ENCODE assay signal across 23 cellular contexts in the genomic region with DNA sequence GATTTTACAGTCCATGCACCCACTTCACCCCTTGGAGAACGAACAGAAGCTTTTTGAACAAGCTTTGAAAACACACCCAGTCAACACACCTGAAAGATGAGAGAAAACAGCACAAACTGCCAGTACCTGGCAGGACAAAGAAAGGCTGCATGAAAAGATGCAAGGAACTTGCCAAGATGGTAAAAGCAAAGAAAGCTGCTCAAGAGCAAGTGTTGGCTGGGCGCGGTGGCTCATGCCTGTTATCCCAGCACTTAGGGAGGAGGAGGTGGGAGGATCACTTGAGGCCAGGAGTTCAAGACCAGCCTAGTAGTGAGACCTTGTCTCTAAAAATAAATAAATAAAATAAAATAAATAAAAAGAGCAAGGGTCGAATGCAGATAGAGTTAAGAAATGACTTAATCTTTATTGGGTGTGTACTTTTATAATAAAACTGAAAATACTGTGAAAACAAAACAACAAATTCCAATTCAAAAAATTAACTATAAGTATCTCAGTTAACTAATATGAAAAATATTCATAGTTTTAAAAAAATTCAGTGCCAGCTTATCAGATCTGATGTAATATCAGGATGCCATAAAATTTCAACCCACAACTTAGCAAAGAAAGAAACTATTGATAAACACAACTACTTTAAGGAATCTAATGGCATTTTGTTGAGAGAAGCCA. TPM values are rescaled to one million over a fixed set of nuclear protein-coding genes. Genes with fewer than 3 reads are reported as not detected.
A peak's percentile ranks its signal among the peaks of the same experiment; 100 is the strongest.
DNase-seq lines count a peak whose midpoint lies in the region; ATAC-seq, FAIRE-seq and TF ChIP-seq lines count a peak whose summit lies in the region.
"Had no signal": no experiment of that assay in that cellular context is flagged by ENCODE, and none has a peak within 500 bp of the region (broad histone marks: within the 10 kb centered on the region; RNA-seq: fewer than 3 reads in every experiment).

No MANE protein-coding gene starts in this region.

- peak overlapping the region; percentile 42 for H3K27ac Mint-ChIP-seq in activated CD8-positive, alpha-beta T cell treated with anti-CD3 and anti-CD28 coated beads for 36 hours
- no peak overlapping the region for H3K27ac Mint-ChIP-seq in activated CD8-positive, alpha-beta T cell treated with anti-CD3 and anti-CD28 coated beads, Interleukin-2, amount 10 ng/mL, durations not matched to agents 7 days and 5 days
- no peak overlapping the region for H3K27ac Mint-ChIP-seq in activated CD4-positive, alpha-beta T cell treated with anti-CD3 and anti-CD28 coated beads, Interleukin-2, amount 10 ng/mL, durations not matched to agents 24 days and 14 days

- no peaks in the 10 kb centered on the region for H3K27me3 Mint-ChIP-seq in activated CD8-positive, alpha-beta T cell treated with anti-CD3 and anti-CD28 coated beads for 36 hours
- H3K27me3 Mint-ChIP-seq in activated CD8-positive, alpha-beta T cell treated with anti-CD3 and anti-CD28 coated beads, Interleukin-2, amount 10 ng/mL, durations not matched to agents 7 days and 5 days (ENCODE audit: low read depth) = no peaks in the 10 kb centered on the region
- H3K27me3 Mint-ChIP-seq in activated CD4-positive, alpha-beta T cell treated with anti-CD3 and anti-CD28 coated beads, Interleukin-2, amount 10 ng/mL, durations not matched to agents 24 days and 14 days = no peaks in the 10 kb centered on the region

- no peaks in the 10 kb centered on the region for H3K27me3 ChIP-seq in prostate gland (replicated peaks; ENCODE audit: insufficient read depth)
- H3K27me3 ChIP-seq: BLaER1 had no signal

- 38% methylated on average over 4 of the region's 4 CpGs for WGBS in prostate gland

- POLR2A ChIA-PET in activated CD8-positive, alpha-beta T cell treated with anti-CD3 and anti-CD28 coated beads for 36 hours (lab: Charles Lee) = no interaction called here
- POLR2A ChIA-PET in activated CD8-positive, alpha-beta T cell treated with anti-CD3 and anti-CD28 coated beads, Interleukin-2, amount 10 ng/mL, durations not matched to agents 7 days and 5 days (lab: Charles Lee) = no interaction called here
- POLR2A ChIA-PET in HEK293 (lab: Yijun Ruan, JAX) = no interaction called here

- H3K9me3 ChIP-seq in HEK293 (ENCODE audit: control insufficient read depth, insufficient read depth, low read depth, low read length) (no peaks in the 10 kb centered on the region), prostate gland (no peaks in the 10 kb centered on the region)
- H3K9me3 ChIP-seq: BLaER1 had no signal

- H3K4me3 Mint-ChIP-seq in activated CD8-positive, alpha-beta T cell treated with anti-CD3 and anti-CD28 coated beads for 36 hours = no peak overlapping the region
- H3K4me3 Mint-ChIP-seq in activated CD8-positive, alpha-beta T cell treated with anti-CD3 and anti-CD28 coated beads, Interleukin-2, amount 10 ng/mL, durations not matched to agents 7 days and 5 days = no peak overlapping the region
- H3K4me3 Mint-ChIP-seq in activated CD4-positive, alpha-beta T cell treated with anti-CD3 and anti-CD28 coated beads, Interleukin-2, amount 10 ng/mL, durations not matched to agents 24 days and 14 days = no peak overlapping the region
- H3K4me3 Mint-ChIP-seq: CD8-positive, alpha-beta T cell had no signal

- H3K4me1 ChIP-seq in HEK293 (ENCODE audit: control insufficient read depth, insufficient read depth, low read length) (peaks cover 5% of the 10 kb centered on the region; the same call in 1 of the 2 replicates), prostate gland (replicated peaks) (no peaks in the 10 kb centered on the region)
- H3K4me1 ChIP-seq: BLaER1 had no signal

- CTCF ChIA-PET in activated CD8-positive, alpha-beta T cell treated with anti-CD3 and anti-CD28 coated beads for 36 hours (lab: Charles Lee) = interaction anchor here (1.2 kb wide), 1 partner anchor 17 kb away, joined by 3 read pairs; no protein-coding TSS in a partner anchor
- CTCF ChIA-PET in activated CD8-positive, alpha-beta T cell treated with anti-CD3 and anti-CD28 coated beads, Interleukin-2, amount 10 ng/mL, durations not matched to agents 7 days and 5 days (lab: Charles Lee) = interaction anchor here (0.6 to 1.6 kb wide), 3 partner anchors 30 to 64 kb away, joined by 3 to 4 read pairs (median 3); no protein-coding TSS in a partner anchor
- CTCF ChIA-PET in HEK293 (lab: Yijun Ruan, JAX) = no interaction called here

- no peak for ATAC-seq in activated CD8-positive, alpha-beta T cell treated with anti-CD3 and anti-CD28 coated beads for 36 hours
- no peak for ATAC-seq in activated CD8-positive, alpha-beta T cell treated with anti-CD3 and anti-CD28 coated beads, Interleukin-2, amount 10 ng/mL, durations not matched to agents 7 days and 5 days
- no peak for ATAC-seq in HG03439 (IDR thresholded peaks at IDR 0.05; ENCODE audit: unreplicated experiment)
- ATAC-seq: CD8-positive, alpha-beta T cell; GM12878 had no signal

- H3K36me3 ChIP-seq in HEK293 (ENCODE audit: control insufficient read depth in 2 of 2, insufficient read depth in 1 of 2, low read length in 2 of 2) (peaks cover 0 to 10% of the 10 kb centered on the region in 2 experiments), prostate gland (no peaks in the 10 kb centered on the region)

- H3K27ac ChIP-seq in HEK293 (ENCODE audit: extremely low read depth, low read depth, low read length) (no peak overlapping the region), prostate gland (no peak overlapping the region)
- H3K27ac ChIP-seq: BLaER1 had no signal

- intact Hi-C loops in activated CD8-positive, alpha-beta T cell treated with anti-CD3 and anti-CD28 coated beads for 36 hours (cut with micrococcal nuclease) = no loop called here
- intact Hi-C loops in prostate gland (cut with DNase I) = no loop called here
- intact Hi-C loops in activated CD4-positive, alpha-beta T cell treated with anti-CD3 and anti-CD28 coated beads, Interleukin-2, amount 10 ng/mL, durations not matched to agents 24 days and 14 days (cut with micrococcal nuclease) = no loop called here

- peaks cover 5% of the 10 kb centered on the region for H3K36me3 Mint-ChIP-seq in activated CD8-positive, alpha-beta T cell treated with anti-CD3 and anti-CD28 coated beads for 36 hours (ENCODE audit: low read depth)
- peaks cover 6% of the 10 kb centered on the region for H3K36me3 Mint-ChIP-seq in activated CD8-positive, alpha-beta T cell treated with anti-CD3 and anti-CD28 coated beads, Interleukin-2, amount 10 ng/mL, durations not matched to agents 7 days and 5 days (ENCODE audit: low read depth)
- peaks cover 9% of the 10 kb centered on the region for H3K36me3 Mint-ChIP-seq in activated CD4-positive, alpha-beta T cell treated with anti-CD3 and anti-CD28 coated beads, Interleukin-2, amount 10 ng/mL, durations not matched to agents 24 days and 14 days (ENCODE audit: low read depth)

- TF ChIP-seq CTCF in activated CD8-positive, alpha-beta T cell treated with anti-CD3 and anti-CD28 coated beads for 36 hours (IDR thresholded peaks at IDR 0.05) = no peak
- TF ChIP-seq CTCF in HEK293 (tag by site-specific recombination; IDR thresholded peaks at IDR 0.05) = no peak
- no peak for TF ChIP-seq CTCF in prostate gland (IDR thresholded peaks at IDR 0.05)

- DNase-seq in activated CD8-positive, alpha-beta T cell treated with anti-CD3 and anti-CD28 coated beads for 36 hours = no peak
- no peak for DNase-seq in activated CD8-positive, alpha-beta T cell treated with anti-CD3 and anti-CD28 coated beads, Interleukin-2, amount 10 ng/mL, durations not matched to agents 7 days and 5 days
- DNase-seq in prostate gland (ENCODE audit: low spot score) = peak; percentile 17
- DNase-seq in HT-29 (ENCODE audit: low spot score) = no peak
- DNase-seq in activated CD4-positive, alpha-beta T cell treated with anti-CD3 and anti-CD28 coated beads, Interleukin-2, amount 10 ng/mL, durations not matched to agents 24 days and 14 days = no peak
- DNase-seq: 8988T; CD8-positive, alpha-beta T cell; DMS79; GOT3; Karpas-422; MM.1S; NCI-H1092 treated with DMSO at 0.1 percent for 48 hours; NCI-H2081 treated with DMSO at 0.1 percent for 48 hours; NCI-H226; NCI-H526; NK-92 treated with Interleukin-12 subunit alpha and Interleukin-12 subunit beta, amount 100 ng/mL, for 24 hours; SHP77 had no signal

- H3K4me3 ChIP-seq in HEK293 (ENCODE audit: low read depth, low read length) = no peak overlapping the region
- H3K4me3 ChIP-seq in prostate gland = no peak overlapping the region
- H3K4me3 ChIP-seq: BLaER1, GM12878 had no signal

- peak; percentile 30 for FAIRE-seq in islet of Langerhans (lab: Jason Lieb, UNC)
- FAIRE-seq: D721Med, GM12878 had no signal

- TF ChIP-seq POLR2A in prostate gland (IDR thresholded peaks at IDR 0.05) = no peak

- peaks cover 17% of the 10 kb centered on the region for H3K4me1 Mint-ChIP-seq in activated CD8-positive, alpha-beta T cell treated with anti-CD3 and anti-CD28 coated beads for 36 hours (ENCODE audit: low read depth)
- H3K4me1 Mint-ChIP-seq in activated CD8-positive, alpha-beta T cell treated with anti-CD3 and anti-CD28 coated beads, Interleukin-2, amount 10 ng/mL, durations not matched to agents 7 days and 5 days (ENCODE audit: low read depth) = peaks cover 5% of the 10 kb centered on the region
- peaks cover 1% of the 10 kb centered on the region for H3K4me1 Mint-ChIP-seq in activated CD4-positive, alpha-beta T cell treated with anti-CD3 and anti-CD28 coated beads, Interleukin-2, amount 10 ng/mL, durations not matched to agents 24 days and 14 days

- H3K9me3 Mint-ChIP-seq in activated CD8-positive, alpha-beta T cell treated with anti-CD3 and anti-CD28 coated beads for 36 hours = no peaks in the 10 kb centered on the region
- no peaks in the 10 kb centered on the region for H3K9me3 Mint-ChIP-seq in activated CD8-positive, alpha-beta T cell treated with anti-CD3 and anti-CD28 coated beads, Interleukin-2, amount 10 ng/mL, durations not matched to agents 7 days and 5 days (ENCODE audit: insufficient read depth)
- H3K9me3 Mint-ChIP-seq in activated CD4-positive, alpha-beta T cell treated with anti-CD3 and anti-CD28 coated beads, Interleukin-2, amount 10 ng/mL, durations not matched to agents 24 days and 14 days = no peaks in the 10 kb centered on the region
- H3K9me3 Mint-ChIP-seq: CD8-positive, alpha-beta T cell had no signal

TF ChIP-seq in HEK293, 187 proteins besides CTCF, POLR2A, EP300 and RAD21 (continues in another document):
- TF ChIP-seq WT1 (tag by site-specific recombination; IDR thresholded peaks at IDR 0.05) (no peak), ZNF571 (tag by site-specific recombination; IDR thresholded peaks at IDR 0.05) (no peak), ZNF670 (tag by site-specific recombination; IDR thresholded peaks at IDR 0.05; ENCODE audit: low read depth) (no peak)

RNA-seq across cellular contexts. Expression of a gene that starts 59.2 kb away (rescaled TPM):
- 10 to 100 TPM; 18.2 to 22.6 TPM for total RNA-seq in activated CD8-positive, alpha-beta T cell treated with anti-CD3 and anti-CD28 coated beads for 36 hours
- 10 to 100 TPM; 39.3 to 47.8 TPM for total RNA-seq in activated CD8-positive, alpha-beta T cell treated with anti-CD3 and anti-CD28 coated beads, Interleukin-2, amount 10 ng/mL, durations not matched to agents 7 days and 5 days
- total RNA-seq in prostate gland = 10 to 100 TPM; 50.6 to 73.4 TPM
- total RNA-seq in HT-29 (2014; rRNA removed; shearing (Covaris generic)) = 13.1 and 22.3 TPM in 2 replicates
- 33.6 and 33.8 TPM in 2 replicates for total RNA-seq in activated CD4-positive, alpha-beta T cell treated with anti-CD3 and anti-CD28 coated beads, Interleukin-2, amount 10 ng/mL, durations not matched to agents 24 days and 14 days
